18 cellular contexts compared by ENCODE assay signal in the genomic region with DNA sequence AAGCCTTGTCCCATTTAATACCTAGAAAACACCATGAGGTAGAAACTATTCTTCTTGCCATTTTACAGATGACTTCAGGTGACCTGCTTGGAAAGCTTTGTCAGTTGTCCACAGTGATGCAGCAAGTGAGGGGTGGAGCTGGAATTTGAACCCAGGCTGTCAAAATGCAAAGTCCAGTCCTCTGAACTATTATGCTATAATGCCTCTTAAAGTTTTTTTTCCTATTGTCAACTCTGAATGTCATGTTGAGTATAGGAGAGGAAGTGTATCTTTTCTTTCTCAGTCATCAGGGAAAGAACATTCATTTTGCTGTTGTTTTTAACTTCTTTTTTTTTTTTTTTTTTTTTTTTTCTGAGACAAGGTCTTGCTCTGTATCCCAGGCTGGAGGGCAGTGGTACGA.
DNase-seq lines count a peak whose midpoint lies in the region; ATAC-seq and TF ChIP-seq lines count a peak whose summit lies in the region.
"Had no signal": no experiment of that assay in that cellular context is flagged by ENCODE, and none has a peak within 500 bp of the region (broad histone marks: within the 10 kb centered on the region; RNA-seq: fewer than 3 reads in every experiment).

No MANE protein-coding gene starts in this region.

- no peaks in the 10 kb centered on the region for H3K9me2 ChIP-seq in hepatocyte (replicated peaks; ENCODE audit: insufficient read depth)

- H4K20me1 ChIP-seq in OCI-LY3 (ENCODE audit: insufficient read depth, low read length) (no peaks in the 10 kb centered on the region), hepatocyte (ENCODE audit: insufficient read depth, poor library complexity, severe bottlenecking) (no peaks in the 10 kb centered on the region)

- ATAC-seq in mucosa of descending colon (peak; percentile 62), HG02588 (IDR thresholded peaks at IDR 0.05; ENCODE audit: unreplicated experiment) (no peak)

- in situ Hi-C loops in KBM-7 (cut with MboI; ENCODE audit: low pct_unique_long_range_greater_than_20kb, low sequenced_read_pairs): no loop called here

- no peak overlapping the region for H3K27ac ChIP-seq in OCI-LY3 (ENCODE audit: low read length)
- no peak overlapping the region for H3K27ac ChIP-seq in hepatocyte
- H3K27ac ChIP-seq: GM23248 had no signal

- H3K4me3 Mint-ChIP-seq in endothelial cell (ENCODE audit: unreplicated experiment): no peak overlapping the region
- H3K4me3 Mint-ChIP-seq: CD4-positive, CD25-positive, alpha-beta regulatory T cell; CD8-positive, alpha-beta memory T cell had no signal

- H3K79me2 ChIP-seq in OCI-LY3 (ENCODE audit: low read length): no peaks in the 10 kb centered on the region
- no peaks in the 10 kb centered on the region for H3K79me2 ChIP-seq in hepatocyte

- H3K9ac ChIP-seq in OCI-LY3 (ENCODE audit: low read length): no peak overlapping the region
- H3K9ac ChIP-seq: GM23248 had no signal

- no peaks in the 10 kb centered on the region for H3K9me3 ChIP-seq in OCI-LY3 (ENCODE audit: insufficient read depth, low read length)
- no peaks in the 10 kb centered on the region for H3K9me3 ChIP-seq in hepatocyte (ENCODE audit: low read depth)
- no peaks in the 10 kb centered on the region for H3K9me3 ChIP-seq in mucosa of descending colon
- H3K9me3 ChIP-seq: BE2C, HAP-1 had no signal

- H3K4me2 ChIP-seq in OCI-LY3 (ENCODE audit: low read length) (peak overlapping the region; percentile 52), hepatocyte (no peak overlapping the region)

- no peak overlapping the region for H3K27ac Mint-ChIP-seq in endothelial cell (ENCODE audit: unreplicated experiment)
- H3K27ac Mint-ChIP-seq: CD4-positive, CD25-positive, alpha-beta regulatory T cell; CD8-positive, alpha-beta memory T cell had no signal

- TF ChIP-seq CTCF in OCI-LY3 (IDR thresholded peaks at IDR 0.05; ENCODE audit: low read depth, low read length): no peak
- no peak for TF ChIP-seq CTCF in hepatocyte (IDR thresholded peaks at IDR 0.05; ENCODE audit: poor library complexity)
- no peak for TF ChIP-seq CTCF in mucosa of descending colon (IDR thresholded peaks at IDR 0.05)
- no peak for TF ChIP-seq CTCF in endothelial cell (IDR thresholded peaks at IDR 0.05; ENCODE audit: unreplicated experiment)

- H3K4me3 ChIP-seq in OCI-LY3 (ENCODE audit: low read length) (0 out of 2 replicates have a peak overlapping the region, but pooled peaks have one; percentile 2), hepatocyte (no peak overlapping the region), mucosa of descending colon (no peak overlapping the region)
- H3K4me3 ChIP-seq: GM23248, HAP-1 had no signal

- H3K36me3 ChIP-seq in OCI-LY3 (replicated peaks; ENCODE audit: low read depth, low read length) (no peaks in the 10 kb centered on the region), hepatocyte (replicated peaks; ENCODE audit: insufficient read depth, low read depth) (no peaks in the 10 kb centered on the region), mucosa of descending colon (ENCODE audit: low read depth) (no peaks in the 10 kb centered on the region)
- H3K36me3 ChIP-seq: BE2C, HAP-1 had no signal

- DNase-seq in hepatocyte (ENCODE audit: low spot score) (peak; percentile 10), mucosa of descending colon (peak in 1 of 3 donors; percentile 49), KBM-7 (no peak), endothelial cell (ENCODE audit: low spot score) (no peak)
- DNase-seq: ACHN; BE2C; C1 segment of cervical spinal cord; CD4-positive, CD25-positive, alpha-beta regulatory T cell; CD8-positive, alpha-beta memory T cell; COR-L47; DMS 273 treated with DMSO at 0.1 percent for 48 hours; DMS53; DND-41; EL; GM23248 had no signal

- peaks cover 3% of the 10 kb centered on the region for H3K4me1 Mint-ChIP-seq in endothelial cell (ENCODE audit: unreplicated experiment)
- H3K4me1 Mint-ChIP-seq: CD4-positive, CD25-positive, alpha-beta regulatory T cell; CD8-positive, alpha-beta memory T cell had no signal

- H3K4me1 ChIP-seq in OCI-LY3 (ENCODE audit: low read length): peaks cover 17% of the 10 kb centered on the region
- no peaks in the 10 kb centered on the region for H3K4me1 ChIP-seq in hepatocyte (ENCODE audit: insufficient read depth)
- no peaks in the 10 kb centered on the region for H3K4me1 ChIP-seq in mucosa of descending colon (ENCODE audit: low read depth)
- H3K4me1 ChIP-seq: BE2C, HAP-1 had no signal

- intact Hi-C loops in mucosa of descending colon (cut with DNase I, micrococcal nuclease): no loop called here

- peaks cover 5% of the 10 kb centered on the region for H3K9me3 Mint-ChIP-seq in endothelial cell (ENCODE audit: unreplicated experiment)

- H3K27me3 Mint-ChIP-seq in endothelial cell (ENCODE audit: unreplicated experiment): no peaks in the 10 kb centered on the region

- WGBS in hepatocyte (ENCODE audit: low lambda C conversion rate, missing lambda C conversion rate): 88% methylated on average over 1 of the region's 1 CpG

- peaks cover 24% of the 10 kb centered on the region for H3K27me3 ChIP-seq in OCI-LY3 (ENCODE audit: low read depth, low read length)
- no peaks in the 10 kb centered on the region for H3K27me3 ChIP-seq in hepatocyte
- H3K27me3 ChIP-seq: BE2C had no signal

- no peak overlapping the region for H2AFZ ChIP-seq in OCI-LY3 (ENCODE audit: low read depth, low read length)
- no peak overlapping the region for H2AFZ ChIP-seq in hepatocyte
- H2AFZ ChIP-seq: GM23248 had no signal

- no peaks in the 10 kb centered on the region for H3K36me3 Mint-ChIP-seq in endothelial cell (ENCODE audit: low read depth, unreplicated experiment)
- H3K36me3 Mint-ChIP-seq: CD4-positive, CD25-positive, alpha-beta regulatory T cell had no signal
